8 cellular contexts compared by ENCODE assay signal in genomic region chr10:124418726-124419501, GRCh38. TPM values are rescaled to one million over a fixed set of nuclear protein-coding genes. Genes with fewer than 3 reads are reported as not detected.
DNase-seq lines count a peak whose midpoint lies in the region; ATAC-seq, FAIRE-seq and TF ChIP-seq lines count a peak whose summit lies in the region.

Gene OAT, minus strand, starts transcription at chr10:124418923. Its CDS starts 6,752 bp downstream, at chr10:124412171.

- FAIRE-seq in bronchial epithelial cell (lab: Jason Lieb, UNC) = no peak

- ATAC-seq in GM18907 (IDR thresholded peaks at IDR 0.05; ENCODE audit: unreplicated experiment) (peak; percentile 98), HG03139 (IDR thresholded peaks at IDR 0.05; ENCODE audit: unreplicated experiment) (peak; percentile 93), WTC11 (peak; percentile 97)

- H3K4me3 Mint-ChIP-seq in WTC11 = peak within 1 kb of the TSS; percentile 81

- POLR2A ChIA-PET in AG04449 (lab: Yijun Ruan, JAX) = interaction anchor here (0.5 to 1.5 kb wide), 12 partner anchors 10 to 1265 kb away, joined by 3 to 8 read pairs (median 3); partner anchors contain the start of genes BUB3 and LHPP
- POLR2A ChIA-PET in WTC11 (lab: Charles Lee) = interaction anchor here (1.1 to 1.5 kb wide), 4 partner anchors 15 to 322 kb away, joined by 3 to 4 read pairs (median 4); no protein-coding TSS in a partner anchor

- H3K27me3 ChIP-seq in bronchial epithelial cell (ENCODE audit: control insufficient read depth, insufficient read depth, low read length) = no peaks in the 10 kb centered on the region
- H3K27me3 ChIP-seq in iPS-20b (ENCODE audit: insufficient read depth, low read length) = peaks cover 25% of the 10 kb centered on the region

- peak; percentile 40 for TF ChIP-seq CTCF in AG04449 (IDR thresholded peaks at IDR 0.05; ENCODE audit: insufficient read depth, low read length, missing control alignments)
- no peak for TF ChIP-seq CTCF in WTC11 (IDR thresholded peaks at IDR 0.05)
- no peak for TF ChIP-seq CTCF in bronchial epithelial cell (IDR thresholded peaks at IDR 0.05; ENCODE audit: insufficient read depth, low read length, severe bottlenecking)

- H3K4me3 ChIP-seq in AG04449 (ENCODE audit: low read depth, low read length) = peak within 1 kb of the TSS; percentile 76
- H3K4me3 ChIP-seq in bronchial epithelial cell (ENCODE audit: low read depth, low read length) = peak within 1 kb of the TSS; percentile 65
- peak within 1 kb of the TSS; percentile 71 for H3K4me3 ChIP-seq in iPS-20b (ENCODE audit: low read length)
- peak within 1 kb of the TSS; percentile 67 to 99 (median 96) for H3K4me3 ChIP-seq in skin epidermis

- peak; percentile 65 for DNase-seq in AG04449 (ENCODE audit: low read depth, low spot score)
- DNase-seq in NCI-H2227 treated with DMSO at 0.1 percent for 48 hours (lab: John Stamatoyannopoulos, UW) = peak; percentile 95
- peak; percentile 99 for DNase-seq in WTC11 (ENCODE audit: low spot score)
- DNase-seq in bronchial epithelial cell (ENCODE audit: low read depth) = peak; percentile 82

- H3K36me3 Mint-ChIP-seq in WTC11 = no peaks in the 10 kb centered on the region

- H3K9me3 Mint-ChIP-seq in WTC11 = no peaks in the 10 kb centered on the region

- peaks cover 18% of the 10 kb centered on the region for H3K27me3 Mint-ChIP-seq in WTC11 (ENCODE audit: low read depth)

- H3K27ac ChIP-seq in iPS-20b (ENCODE audit: low read length) = no peak within 1 kb of the TSS
- H3K27ac ChIP-seq in skin epidermis = peak within 1 kb of the TSS; percentile 40 to 97 (median 88)

- CTCF ChIA-PET in AG04449 (lab: Yijun Ruan, JAX) (interaction anchor here (0.9 to 2.6 kb wide), 2 partner anchors 9 to 15 kb away, joined by 3 to 15 read pairs; no protein-coding TSS in a partner anchor), WTC11 (lab: Charles Lee) (interaction anchor here (0.5 to 2.3 kb wide), 21 partner anchors 9 to 424 kb away, joined by 3 to 17 read pairs (median 4); partner anchors contain the start of genes LHPP and NKX1-2)

- H3K4me1 Mint-ChIP-seq in WTC11 = peaks cover 51% of the 10 kb centered on the region

- H3K36me3 ChIP-seq in bronchial epithelial cell (ENCODE audit: control insufficient read depth, insufficient read depth, low read length) (no peaks in the 10 kb centered on the region), iPS-20b (ENCODE audit: insufficient read depth, low read depth, low read length) (no peaks in the 10 kb centered on the region)

- peak within 1 kb of the TSS; percentile 95 for H3K27ac Mint-ChIP-seq in WTC11

- no peaks in the 10 kb centered on the region; the same call in 1 of the 2 replicates for H3K4me1 ChIP-seq in iPS-20b (ENCODE audit: insufficient read depth, low read length)

- H3K9ac ChIP-seq in iPS-20b (ENCODE audit: low read depth, low read length) = peak within 1 kb of the TSS; percentile 63; the same call in 1 of the 2 replicates

- no peaks in the 10 kb centered on the region for H3K9me3 ChIP-seq in iPS-20b (ENCODE audit: insufficient read depth, low read depth, low read length)

TF ChIP-seq in WTC11, 78 proteins besides CTCF, POLR2A, EP300 and RAD21 (continues in another document):
- TF ChIP-seq FOXK1 (CRISPR knock-in tag; IDR thresholded peaks at IDR 0.05) (peak; percentile 81), NFE2L1 (CRISPR knock-in tag; IDR thresholded peaks at IDR 0.05) (no peak), FOXJ3 (CRISPR knock-in tag; IDR thresholded peaks at IDR 0.05; ENCODE audit: borderline replicate concordance) (no peak), NFYB (CRISPR knock-in tag; conservative IDR thresholded peaks at IDR 0.05; ENCODE audit: low read depth) (peak; percentile 86), HMGA2 (CRISPR knock-in tag; IDR thresholded peaks at IDR 0.05) (no peak), TEAD4 (CRISPR knock-in tag; IDR thresholded peaks at IDR 0.05) (no peak), SP1 (CRISPR knock-in tag; conservative IDR thresholded peaks at IDR 0.05) (peak; percentile 88), ATF6 (CRISPR knock-in tag; IDR thresholded peaks at IDR 0.05) (no peak; the same call in 1 of the 2 replicates), ATF1 (CRISPR knock-in tag; IDR thresholded peaks at IDR 0.05) (0 out of 2 replicates have a peak, but pooled peaks have one; percentile 29), TEAD1 (CRISPR knock-in tag; IDR thresholded peaks at IDR 0.05) (peak; percentile 44; the same call in 1 of the 2 replicates), ETV6 (CRISPR knock-in tag; IDR thresholded peaks at IDR 0.05) (peak; percentile 69), SMAD3 (CRISPR knock-in tag; IDR thresholded peaks at IDR 0.05; ENCODE audit: borderline replicate concordance) (no peak), CREM (CRISPR knock-in tag; IDR thresholded peaks at IDR 0.05) (peak; percentile 55; the same call in 1 of the 2 replicates), FOXP1 (CRISPR knock-in tag; IDR thresholded peaks at IDR 0.05; ENCODE audit: borderline replicate concordance) (peak; percentile 34; the same call in 1 of the 2 replicates), E2F5 (CRISPR knock-in tag; IDR thresholded peaks at IDR 0.05) (peak; percentile 82)
- TF ChIP-seq, protein P1, sequence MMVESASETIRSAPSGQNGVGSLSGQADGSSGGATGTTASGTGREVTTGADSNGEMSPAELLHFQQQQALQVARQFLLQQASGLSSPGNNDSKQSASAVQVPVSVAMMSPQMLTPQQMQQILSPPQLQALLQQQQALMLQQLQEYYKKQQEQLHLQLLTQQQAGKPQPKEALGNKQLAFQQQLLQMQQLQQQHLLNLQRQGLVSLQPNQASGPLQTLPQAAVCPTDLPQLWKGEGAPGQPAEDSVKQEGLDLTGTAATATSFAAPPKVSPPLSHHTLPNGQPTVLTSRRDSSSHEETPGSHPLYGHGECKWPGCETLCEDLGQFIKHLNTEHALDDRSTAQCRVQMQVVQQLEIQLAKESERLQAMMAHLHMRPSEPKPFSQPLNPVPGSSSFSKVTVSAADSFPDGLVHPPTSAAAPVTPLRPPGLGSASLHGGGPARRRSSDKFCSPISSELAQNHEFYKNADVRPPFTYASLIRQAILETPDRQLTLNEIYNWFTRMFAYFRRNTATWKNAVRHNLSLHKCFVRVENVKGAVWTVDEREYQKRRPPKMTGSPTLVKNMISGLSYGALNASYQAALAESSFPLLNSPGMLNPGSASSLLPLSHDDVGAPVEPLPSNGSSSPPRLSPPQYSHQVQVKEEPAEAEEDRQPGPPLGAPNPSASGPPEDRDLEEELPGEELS (CRISPR knock-in tag; IDR thresholded peaks at IDR 0.05) = 0 out of 2 replicates have a peak, but pooled peaks have one; percentile 25
- TF ChIP-seq, protein P2, sequence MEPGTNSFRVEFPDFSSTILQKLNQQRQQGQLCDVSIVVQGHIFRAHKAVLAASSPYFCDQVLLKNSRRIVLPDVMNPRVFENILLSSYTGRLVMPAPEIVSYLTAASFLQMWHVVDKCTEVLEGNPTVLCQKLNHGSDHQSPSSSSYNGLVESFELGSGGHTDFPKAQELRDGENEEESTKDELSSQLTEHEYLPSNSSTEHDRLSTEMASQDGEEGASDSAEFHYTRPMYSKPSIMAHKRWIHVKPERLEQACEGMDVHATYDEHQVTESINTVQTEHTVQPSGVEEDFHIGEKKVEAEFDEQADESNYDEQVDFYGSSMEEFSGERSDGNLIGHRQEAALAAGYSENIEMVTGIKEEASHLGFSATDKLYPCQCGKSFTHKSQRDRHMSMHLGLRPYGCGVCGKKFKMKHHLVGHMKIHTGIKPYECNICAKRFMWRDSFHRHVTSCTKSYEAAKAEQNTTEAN (CRISPR knock-in tag; IDR thresholded peaks at IDR 0.05) = no peak
- TF ChIP-seq, protein P3, sequence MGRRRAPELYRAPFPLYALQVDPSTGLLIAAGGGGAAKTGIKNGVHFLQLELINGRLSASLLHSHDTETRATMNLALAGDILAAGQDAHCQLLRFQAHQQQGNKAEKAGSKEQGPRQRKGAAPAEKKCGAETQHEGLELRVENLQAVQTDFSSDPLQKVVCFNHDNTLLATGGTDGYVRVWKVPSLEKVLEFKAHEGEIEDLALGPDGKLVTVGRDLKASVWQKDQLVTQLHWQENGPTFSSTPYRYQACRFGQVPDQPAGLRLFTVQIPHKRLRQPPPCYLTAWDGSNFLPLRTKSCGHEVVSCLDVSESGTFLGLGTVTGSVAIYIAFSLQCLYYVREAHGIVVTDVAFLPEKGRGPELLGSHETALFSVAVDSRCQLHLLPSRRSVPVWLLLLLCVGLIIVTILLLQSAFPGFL (CRISPR knock-in tag; IDR thresholded peaks at IDR 0.05; ENCODE audit: borderline replicate concordance) = no peak
- TF ChIP-seq, protein P4, sequence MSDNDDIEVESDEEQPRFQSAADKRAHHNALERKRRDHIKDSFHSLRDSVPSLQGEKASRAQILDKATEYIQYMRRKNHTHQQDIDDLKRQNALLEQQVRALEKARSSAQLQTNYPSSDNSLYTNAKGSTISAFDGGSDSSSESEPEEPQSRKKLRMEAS (CRISPR knock-in tag; IDR thresholded peaks at IDR 0.05) = peak; percentile 68

RNA-seq across cellular contexts. Expression of gene OAT, which starts in this region (rescaled TPM):
- total RNA-seq in WTC11 (2021) (96.1 to 117 TPM (median 97.4 TPM) in 3 replicates), bronchial epithelial cell (117 and 130 TPM in 2 replicates)
